In the genomic region with DNA sequence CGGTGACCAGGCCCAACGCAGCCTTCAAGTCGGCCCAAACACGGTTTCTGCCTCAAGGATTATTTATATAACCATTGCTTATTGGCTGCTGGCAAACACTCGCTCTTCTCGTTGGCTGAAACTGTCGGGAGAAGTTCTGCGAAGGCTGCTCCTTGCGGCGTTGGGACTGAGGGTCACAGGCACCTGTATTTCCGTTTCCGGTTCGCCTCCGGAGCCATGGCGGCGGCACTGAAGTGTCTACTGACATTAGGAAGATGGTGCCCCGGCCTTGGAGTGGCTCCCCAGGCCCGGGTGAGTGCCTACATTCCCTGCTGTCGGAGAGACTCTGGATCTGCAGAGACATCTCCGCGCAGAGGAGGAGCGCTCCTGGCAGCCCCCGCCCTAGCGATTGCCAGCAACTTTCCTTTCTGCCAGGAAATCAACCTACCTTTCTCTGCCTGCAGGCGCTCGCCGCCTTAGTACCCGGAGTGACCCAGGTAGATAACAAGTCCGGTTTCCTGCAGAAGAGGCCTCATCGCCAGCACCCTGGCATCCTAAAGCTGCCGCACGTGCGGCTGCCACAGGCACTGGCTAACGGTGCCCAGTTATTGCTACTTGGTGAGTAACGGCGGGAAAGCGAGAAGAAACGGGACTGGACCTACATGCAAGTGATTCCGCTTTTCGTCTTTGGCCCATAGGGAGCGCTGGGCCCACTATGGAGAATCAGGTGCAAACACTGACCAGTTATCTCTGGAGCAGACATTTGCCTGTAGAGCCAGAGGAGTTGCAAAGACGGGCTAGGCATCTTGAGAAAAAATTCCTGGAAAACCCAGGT, we compare ENCODE assay signal across 8 cellular contexts. TPM values are rescaled to one million over a fixed set of nuclear protein-coding genes. Genes with fewer than 3 reads are reported as not detected.
DNase-seq lines count a peak whose midpoint lies in the region; ATAC-seq and TF ChIP-seq lines count a peak whose summit lies in the region.

A gene with protein sequence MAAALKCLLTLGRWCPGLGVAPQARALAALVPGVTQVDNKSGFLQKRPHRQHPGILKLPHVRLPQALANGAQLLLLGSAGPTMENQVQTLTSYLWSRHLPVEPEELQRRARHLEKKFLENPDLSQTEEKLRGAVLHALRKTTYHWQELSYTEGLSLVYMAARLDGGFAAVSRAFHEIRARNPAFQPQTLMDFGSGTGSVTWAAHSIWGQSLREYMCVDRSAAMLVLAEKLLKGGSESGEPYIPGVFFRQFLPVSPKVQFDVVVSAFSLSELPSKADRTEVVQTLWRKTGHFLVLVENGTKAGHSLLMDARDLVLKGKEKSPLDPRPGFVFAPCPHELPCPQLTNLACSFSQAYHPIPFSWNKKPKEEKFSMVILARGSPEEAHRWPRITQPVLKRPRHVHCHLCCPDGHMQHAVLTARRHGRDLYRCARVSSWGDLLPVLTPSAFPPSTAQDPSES (plus strand): TSS at position 194 of the 814 bp plus-strand sequence. CDS start 23 bp downstream, at position 217.

- H3K36me3 ChIP-seq in GM23338 (ENCODE audit: insufficient read depth): peaks cover 30% of the 10 kb centered on the region
- H3K36me3 ChIP-seq in RWPE2 (ENCODE audit: low read depth): peaks cover 48% of the 10 kb centered on the region

- TF ChIP-seq CTCF in GM23338 (conservative IDR thresholded peaks at IDR 0.05; ENCODE audit: low read depth in 2 of 2): peak; percentile 51 to 53
- peak; percentile 78 for TF ChIP-seq CTCF in RWPE2 (IDR thresholded peaks at IDR 0.05; ENCODE audit: poor library complexity, severe bottlenecking)
- TF ChIP-seq CTCF in natural killer cell (IDR thresholded peaks at IDR 0.05): no peak

- H3K27ac Mint-ChIP-seq in GM23338 (peak within 1 kb of the TSS; percentile 81), natural killer cell (peak within 1 kb of the TSS; percentile 78 to 88)
- peak within 1 kb of the TSS; percentile 84 for H3K27ac Mint-ChIP-seq in activated T-helper 2 cell treated with anti-CD3 and anti-CD28 coated beads, Interferon-gamma antibody, Interleukin-2, Interleukin-4, amounts not matched to agents 10 μg/mL and 5 μg/mL and 100 μg/mL, durations not matched to agents 14 hours and 24 hours and 36 hours

- intact Hi-C loops in activated T-helper 2 cell treated with anti-CD3 and anti-CD28 coated beads, Interferon-gamma antibody, Interleukin-2, Interleukin-4, amounts not matched to agents 10 μg/mL and 5 μg/mL and 100 μg/mL, durations not matched to agents 14 hours and 24 hours and 36 hours (cut with micrococcal nuclease): loop anchor here (1.0 kb wide), 1 partner anchor 19 kb away; no protein-coding TSS in a partner anchor
- intact Hi-C loops in natural killer cell (cut with micrococcal nuclease): no loop called here

- peak; percentile 97 for DNase-seq in ELF-1 (ENCODE audit: low read depth, low spot score)
- DNase-seq in GM23338 (ENCODE audit: low spot score): peak; percentile 98
- peak; percentile 97 for DNase-seq in LHCN-M2 (ENCODE audit: low read depth)
- peak; percentile 97 for DNase-seq in RWPE2 (ENCODE audit: low spot score)
- DNase-seq in activated T-helper 2 cell treated with anti-CD3 and anti-CD28 coated beads, Interferon-gamma antibody, Interleukin-2, Interleukin-4, amounts not matched to agents 10 μg/mL and 5 μg/mL and 100 μg/mL, durations not matched to agents 14 hours and 24 hours and 36 hours (ENCODE audit: low spot score): peak; percentile 82
- DNase-seq in fibroblast of peridontal ligament (ENCODE audit: extremely low read depth): peak; percentile 97
- DNase-seq in natural killer cell: peak; percentile 62
- peak; percentile 86 for DNase-seq in stimulated activated naive CD4-positive, alpha-beta T cell treated with Interleukin-2 at 50 U/mL for 16 hours (lab: John Stamatoyannopoulos, UW)

- peak within 1 kb of the TSS; percentile 79 for H3K4me3 Mint-ChIP-seq in GM23338
- peak within 1 kb of the TSS; percentile 94 for H3K4me3 Mint-ChIP-seq in activated T-helper 2 cell treated with anti-CD3 and anti-CD28 coated beads, Interferon-gamma antibody, Interleukin-2, Interleukin-4, amounts not matched to agents 10 μg/mL and 5 μg/mL and 100 μg/mL, durations not matched to agents 14 hours and 24 hours and 36 hours (ENCODE audit: low read depth)
- peak within 1 kb of the TSS; percentile 91 for H3K4me3 Mint-ChIP-seq in natural killer cell

- H3K27me3 Mint-ChIP-seq in GM23338 (ENCODE audit: insufficient read depth, low read depth, poor library complexity) (no peaks in the 10 kb centered on the region), natural killer cell (ENCODE audit: low read depth in 2 of 2) (no peaks in the 10 kb centered on the region)
- H3K27me3 Mint-ChIP-seq in activated T-helper 2 cell treated with anti-CD3 and anti-CD28 coated beads, Interferon-gamma antibody, Interleukin-2, Interleukin-4, amounts not matched to agents 10 μg/mL and 5 μg/mL and 100 μg/mL, durations not matched to agents 14 hours and 24 hours and 36 hours (ENCODE audit: low read depth): no peaks in the 10 kb centered on the region

- H3K4me1 ChIP-seq in GM23338 (ENCODE audit: insufficient read depth) (peaks cover 13% of the 10 kb centered on the region), RWPE2 (ENCODE audit: insufficient read depth, poor library complexity, severe bottlenecking) (peaks cover 37% of the 10 kb centered on the region)

- peaks cover 27% of the 10 kb centered on the region for H3K79me2 ChIP-seq in GM23338 (replicated peaks; ENCODE audit: insufficient read depth)

- H2AFZ ChIP-seq in GM23338: peak within 1 kb of the TSS; percentile 64; the same call in 1 of the 2 replicates

- H3F3A ChIP-seq in GM23338 (replicated peaks; ENCODE audit: low read depth): peaks cover 6% of the 10 kb centered on the region

- peak within 1 kb of the TSS; percentile 91 for H3K4me2 ChIP-seq in GM23338

- peak within 1 kb of the TSS; percentile 94 for H3K27ac ChIP-seq in GM23338 (ENCODE audit: low read depth)
- peak within 1 kb of the TSS; percentile 78 for H3K27ac ChIP-seq in RWPE2 (ENCODE audit: poor library complexity, severe bottlenecking)

- H3K36me3 Mint-ChIP-seq in GM23338 (ENCODE audit: low read depth) (peaks cover 38% of the 10 kb centered on the region), natural killer cell (peaks cover 6% of the 10 kb centered on the region)
- peaks cover 41% of the 10 kb centered on the region for H3K36me3 Mint-ChIP-seq in activated T-helper 2 cell treated with anti-CD3 and anti-CD28 coated beads, Interferon-gamma antibody, Interleukin-2, Interleukin-4, amounts not matched to agents 10 μg/mL and 5 μg/mL and 100 μg/mL, durations not matched to agents 14 hours and 24 hours and 36 hours (ENCODE audit: low read depth)

- H3K9me3 Mint-ChIP-seq in GM23338 (no peaks in the 10 kb centered on the region; the same call in 2 of the 3 replicates), natural killer cell (no peaks in the 10 kb centered on the region)
- H3K9me3 Mint-ChIP-seq in activated T-helper 2 cell treated with anti-CD3 and anti-CD28 coated beads, Interferon-gamma antibody, Interleukin-2, Interleukin-4, amounts not matched to agents 10 μg/mL and 5 μg/mL and 100 μg/mL, durations not matched to agents 14 hours and 24 hours and 36 hours: no peaks in the 10 kb centered on the region

- H4K20me1 ChIP-seq in GM23338 (replicated peaks; ENCODE audit: insufficient read depth): peaks cover 12% of the 10 kb centered on the region; the same call in 1 of the 2 replicates

- H3K27me3 ChIP-seq in GM23338 (ENCODE audit: insufficient read depth): no peaks in the 10 kb centered on the region
- H3K27me3 ChIP-seq in RWPE2 (ENCODE audit: insufficient read depth, poor library complexity, severe bottlenecking): no peaks in the 10 kb centered on the region

- peaks cover 17% of the 10 kb centered on the region; the same call in 1 of the 2 replicates for H3K9me2 ChIP-seq in GM23338 (ENCODE audit: insufficient read depth)

- ATAC-seq in GM23338 (peak; percentile 96), RWPE2 (ENCODE audit: low read depth) (peak; percentile 88), natural killer cell (peak; percentile 90 to 94 (median 93))

- H3K4me3 ChIP-seq in GM23338 (peak within 1 kb of the TSS; percentile 86), RWPE2 (ENCODE audit: severe bottlenecking) (peak within 1 kb of the TSS; percentile 89)

- H3K4me1 Mint-ChIP-seq in GM23338 (peaks cover 12% of the 10 kb centered on the region), natural killer cell (peaks cover 22 to 31% of the 10 kb centered on the region in 2 donors)
- H3K4me1 Mint-ChIP-seq in activated T-helper 2 cell treated with anti-CD3 and anti-CD28 coated beads, Interferon-gamma antibody, Interleukin-2, Interleukin-4, amounts not matched to agents 10 μg/mL and 5 μg/mL and 100 μg/mL, durations not matched to agents 14 hours and 24 hours and 36 hours (ENCODE audit: low read depth): peaks cover 18% of the 10 kb centered on the region

- H3K9me3 ChIP-seq in RWPE2 (ENCODE audit: severe bottlenecking): no peaks in the 10 kb centered on the region

TF ChIP-seq in GM23338, 12 proteins besides CTCF, POLR2A, EP300 and RAD21:
- TF ChIP-seq POLR2AphosphoS5 (IDR thresholded peaks at IDR 0.05; ENCODE audit: low read depth) (peak; percentile 57; the same call in 1 of the 2 replicates), EZH2 (IDR thresholded peaks at IDR 0.05; ENCODE audit: low read depth, unreplicated experiment) (no peak), EZH2phosphoT487 (IDR thresholded peaks at IDR 0.05; ENCODE audit: unreplicated experiment) (no peak), CREB1 (CRISPR knock-in tag; IDR thresholded peaks at IDR 0.05; ENCODE audit: low read depth) (peak; percentile 75)
- TF ChIP-seq, protein P1, sequence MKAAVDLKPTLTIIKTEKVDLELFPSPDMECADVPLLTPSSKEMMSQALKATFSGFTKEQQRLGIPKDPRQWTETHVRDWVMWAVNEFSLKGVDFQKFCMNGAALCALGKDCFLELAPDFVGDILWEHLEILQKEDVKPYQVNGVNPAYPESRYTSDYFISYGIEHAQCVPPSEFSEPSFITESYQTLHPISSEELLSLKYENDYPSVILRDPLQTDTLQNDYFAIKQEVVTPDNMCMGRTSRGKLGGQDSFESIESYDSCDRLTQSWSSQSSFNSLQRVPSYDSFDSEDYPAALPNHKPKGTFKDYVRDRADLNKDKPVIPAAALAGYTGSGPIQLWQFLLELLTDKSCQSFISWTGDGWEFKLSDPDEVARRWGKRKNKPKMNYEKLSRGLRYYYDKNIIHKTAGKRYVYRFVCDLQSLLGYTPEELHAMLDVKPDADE (IDR thresholded peaks at IDR 0.05): peak; percentile 89

RNA-seq across cellular contexts. Expression of the gene that starts here (rescaled TPM):
- total RNA-seq in GM23338 (2014; rRNA removed; shearing (Covaris generic)): 156 and 163 TPM in 2 replicates
- polyA plus RNA-seq in GM23338 (2016; fragmentation: Nextera tagmentation; extraction: Ambion mirVana): 74.9 and 77.7 TPM in 2 replicates
- total RNA-seq in LHCN-M2 (2014; rRNA removed): 85.4 and 90.3 TPM in 2 replicates
- polyA plus RNA-seq in LHCN-M2 (2012): 22.1 TPM
- 93.7 and 102 TPM in 2 replicates for total RNA-seq in activated T-helper 2 cell treated with anti-CD3 and anti-CD28 coated beads, Interferon-gamma antibody, Interleukin-2, Interleukin-4, amounts not matched to agents 10 μg/mL and 5 μg/mL and 100 μg/mL, durations not matched to agents 14 hours and 24 hours and 36 hours
- total RNA-seq in natural killer cell: 10 to 100 TPM; 62.8 to 79.2 (median 74.1) TPM

Comparison
In these comparisons a context has a peak if more than half of its experiments do, and no peak if none do; other contexts are left out.
1. Peak in every context shown above with its lines: DNase-seq, ATAC-seq, H3K4me3 ChIP-seq and H3K27ac ChIP-seq.